Comparison of ENCODE assay signal across 8 cellular contexts in genomic region chr9:42378418-42378815, GRCh38.
"Had no signal": no experiment of that assay in that cellular context is flagged by ENCODE, and none has a peak within 500 bp of the region (broad histone marks: within the 10 kb centered on the region; RNA-seq: fewer than 3 reads in every experiment).

No MANE protein-coding gene starts in this region.

- H3K4me2 ChIP-seq: KMS-11 had no signal

- FAIRE-seq: H54, HTR-8/SVneo had no signal

- DNase-seq: GM23248, GOT3, H9, HCEC 1CT, KBM-7 had no signal

- H3K9ac ChIP-seq: GM23248, KMS-11 had no signal

- H3K27ac ChIP-seq: GM23248, KMS-11 had no signal

- H2AFZ ChIP-seq: GM23248 had no signal

- H3K4me3 ChIP-seq: GM23248 had no signal
